In genomic region chr1:190046231-190046630, GRCh38 we compare ENCODE assay signal across 28 cellular contexts.
"Had no signal": no experiment of that assay in that cellular context is flagged by ENCODE, and none has a peak within 500 bp of the region (broad histone marks: within the 10 kb centered on the region; RNA-seq: fewer than 3 reads in every experiment).

No MANE protein-coding gene starts in this region.

- H3K4me3 ChIP-seq: esophagus muscularis mucosa, gastroesophageal sphincter, heart left ventricle, hepatocyte, lung, mucosa of descending colon, pancreas, right lobe of liver, stomach, thyroid gland, vagina had no signal

- DNase-seq: effector CD8-positive, alpha-beta T cell; endodermal cell; foreskin keratinocyte; heart left ventricle; mucosa of descending colon; naive thymus-derived CD4-positive, alpha-beta T cell; nephron progenitor cell; nucleus accumbens; pancreas; right lobe of liver; small intestine; stimulated activated CD4-positive, alpha-beta T cell treated with anti-CD3 and anti-CD28 coated beads, Interleukin-15, amount 100 ng/mL, for 24 hours; stimulated activated CD4-positive, alpha-beta T cell treated with anti-CD3 and anti-CD28 coated beads, Interleukin-2, amount 100 ng/mL, for 48 hours; stimulated activated naive CD4-positive, alpha-beta T cell treated with Interleukin-2 at 50 U/mL for 16 hours; stomach; thyroid gland; trophoblast cell had no signal

- H3K27me3 ChIP-seq: esophagus muscularis mucosa, foreskin keratinocyte, gastroesophageal sphincter, heart left ventricle, hepatocyte, pancreas, right lobe of liver, stomach, thyroid gland, vagina had no signal

- H3K4me2 ChIP-seq: hepatocyte had no signal

- ATAC-seq: foreskin keratinocyte; gastroesophageal sphincter; heart left ventricle; left lobe of liver; mucosa of descending colon; naive thymus-derived CD4-positive, alpha-beta T cell; pancreas; right lobe of liver; stimulated activated effector memory CD8-positive, alpha-beta T cell treated with anti-CD3 and anti-CD28 coated beads, Interleukin-12 subunit alpha, Interleukin-12 subunit beta, amount 100 ng/mL, for 72 hours had no signal

- H3K4me1 ChIP-seq: foreskin keratinocyte, gastroesophageal sphincter, heart left ventricle, pancreas, right lobe of liver, stomach, thyroid gland, vagina had no signal

- H3K79me2 ChIP-seq: hepatocyte had no signal

- H3K9me3 Mint-ChIP-seq: endodermal cell had no signal

- H3K36me3 Mint-ChIP-seq: mesothelial cell of epicardium; naive thymus-derived CD4-positive, alpha-beta T cell; stimulated activated effector memory CD8-positive, alpha-beta T cell treated with anti-CD3 and anti-CD28 coated beads, Interleukin-12 subunit alpha, Interleukin-12 subunit beta, amount 100 ng/mL, for 72 hours had no signal

- H3K27ac Mint-ChIP-seq: dendritic cell treated with granulocyte-macrophage colony-stimulating factor and Interleukin-4, amounts not matched to agents 40 ng/mL and 50 ng/mL, for 4 days; endodermal cell; memory B cell; mesothelial cell of epicardium; naive thymus-derived CD4-positive, alpha-beta T cell; nephron progenitor cell; stimulated activated effector memory CD8-positive, alpha-beta T cell treated with anti-CD3 and anti-CD28 coated beads, Interleukin-12 subunit alpha, Interleukin-12 subunit beta, amount 100 ng/mL, for 72 hours had no signal

- H3K4me1 Mint-ChIP-seq: endodermal cell; memory B cell; mesothelial cell of epicardium; naive thymus-derived CD4-positive, alpha-beta T cell; stimulated activated effector memory CD8-positive, alpha-beta T cell treated with anti-CD3 and anti-CD28 coated beads, Interleukin-12 subunit alpha, Interleukin-12 subunit beta, amount 100 ng/mL, for 72 hours had no signal

- H3K36me3 ChIP-seq: esophagus muscularis mucosa, gastroesophageal sphincter, heart left ventricle, pancreas, right lobe of liver, stomach, thyroid gland, vagina had no signal

- H3K9me3 ChIP-seq: esophagus muscularis mucosa, gastroesophageal sphincter, mucosa of descending colon, right lobe of liver, stomach, thyroid gland, vagina had no signal

- H3K27me3 Mint-ChIP-seq: dendritic cell treated with granulocyte-macrophage colony-stimulating factor and Interleukin-4, amounts not matched to agents 40 ng/mL and 50 ng/mL, for 4 days; memory B cell; naive thymus-derived CD4-positive, alpha-beta T cell had no signal

- H3K27ac ChIP-seq: epithelial cell of prostate, esophagus muscularis mucosa, foreskin keratinocyte, gastroesophageal sphincter, heart left ventricle, hepatocyte, pancreas, right lobe of liver, stomach, thyroid gland, vagina had no signal

- H2AFZ ChIP-seq: hepatocyte had no signal

- H3K4me3 Mint-ChIP-seq: dendritic cell treated with granulocyte-macrophage colony-stimulating factor and Interleukin-4, amounts not matched to agents 40 ng/mL and 50 ng/mL, for 4 days; endodermal cell; memory B cell; mesothelial cell of epicardium; naive thymus-derived CD4-positive, alpha-beta T cell; nephron progenitor cell; stimulated activated effector memory CD8-positive, alpha-beta T cell treated with anti-CD3 and anti-CD28 coated beads, Interleukin-12 subunit alpha, Interleukin-12 subunit beta, amount 100 ng/mL, for 72 hours had no signal
